Comparison of ENCODE assay signal across 7 cellular contexts in the genomic region with DNA sequence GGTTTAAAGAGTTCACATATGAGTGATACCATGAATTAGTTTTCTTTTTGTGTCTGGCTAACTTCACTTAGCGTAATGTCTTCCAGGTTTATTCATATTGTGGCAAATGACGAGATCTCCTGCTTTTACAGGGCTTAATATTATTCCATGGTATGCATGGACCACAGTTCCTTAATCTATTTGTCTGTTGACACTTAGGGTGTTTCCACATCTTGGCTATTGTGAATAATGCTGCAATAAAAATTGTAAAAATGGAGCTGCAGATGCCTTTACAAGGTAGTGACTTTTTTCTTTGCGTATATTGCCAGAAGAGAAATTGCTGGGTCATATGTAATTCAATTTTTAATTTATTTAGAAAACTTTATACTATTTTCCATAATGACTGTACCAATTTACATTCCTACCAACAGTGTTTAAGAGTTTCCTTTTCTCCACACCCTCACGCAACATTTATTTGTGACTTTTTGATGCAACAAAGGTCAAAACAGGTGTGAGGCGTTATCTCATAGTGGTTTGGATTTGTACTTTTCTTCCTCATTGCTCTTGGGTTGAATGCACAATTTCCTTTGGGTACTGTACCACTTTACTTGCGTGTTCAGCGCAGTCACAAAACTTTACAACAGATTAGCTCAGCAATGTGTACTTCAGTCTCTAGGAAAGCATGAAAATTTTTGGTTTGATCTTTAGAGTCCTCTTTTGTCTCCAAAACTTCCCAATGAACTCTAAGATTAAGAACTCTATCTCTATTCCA.
"Had no signal": no experiment of that assay in that cellular context is flagged by ENCODE, and none has a peak within 500 bp of the region (broad histone marks: within the 10 kb centered on the region; RNA-seq: fewer than 3 reads in every experiment).

No MANE protein-coding gene starts in this region.

- DNase-seq: H9, HCEC 1CT had no signal

- FAIRE-seq: H1, H54, HepG2 had no signal

- H3K27ac ChIP-seq: HL-60 had no signal

- ATAC-seq: GM23338, HepG2 had no signal

- H3K4me2 ChIP-seq: GM23338 had no signal

- H3K4me3 ChIP-seq: GM23338 had no signal

- H2AFZ ChIP-seq: GM23338 had no signal
